Comparison of ENCODE assay signal across 1 cellular context in genomic region chr11:45899448-45900174, GRCh38.
TF ChIP-seq lines count a peak whose summit lies in the region.

No MANE protein-coding gene starts in this region.

TF ChIP-seq in HepG2, 621 proteins besides CTCF, POLR2A, EP300 and RAD21 (continued from another document and continues in another):
- no peak for TF ChIP-seq DZIP1 (CRISPR knock-in tag; IDR thresholded peaks at IDR 0.05)
- TF ChIP-seq FOSL2 (CRISPR knock-in tag; IDR thresholded peaks at IDR 0.05): peak; percentile 38; the same call in 1 of the 2 replicates
- TF ChIP-seq ZNF10 (CRISPR knock-in tag; IDR thresholded peaks at IDR 0.05; ENCODE audit: borderline replicate concordance, low read depth): no peak
- peak; percentile 89 for TF ChIP-seq RFX1 (IDR thresholded peaks at IDR 0.05)
- no peak for TF ChIP-seq AHR (CRISPR knock-in tag; IDR thresholded peaks at IDR 0.05)
- TF ChIP-seq MIER3 (CRISPR knock-in tag; IDR thresholded peaks at IDR 0.05; ENCODE audit: borderline replicate concordance): no peak
- no peak for TF ChIP-seq HDAC2 (CRISPR knock-in tag; IDR thresholded peaks at IDR 0.05)
- no peak for TF ChIP-seq ZNF619 (CRISPR knock-in tag; IDR thresholded peaks at IDR 0.05)
- TF ChIP-seq ZNF546 (CRISPR knock-in tag; conservative IDR thresholded peaks at IDR 0.05): no peak
- TF ChIP-seq, protein P1, sequence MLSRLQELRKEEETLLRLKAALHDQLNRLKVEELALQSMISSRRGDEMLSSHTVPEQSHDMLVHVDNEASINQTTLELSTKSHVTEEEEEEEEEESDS (CRISPR knock-in tag; IDR thresholded peaks at IDR 0.05; ENCODE audit: borderline replicate concordance): 0 out of 2 replicates have a peak, but pooled peaks have one; percentile 33
- TF ChIP-seq DDIT3 (CRISPR knock-in tag; IDR thresholded peaks at IDR 0.05): no peak
- no peak for TF ChIP-seq ZNF572 (CRISPR knock-in tag; IDR thresholded peaks at IDR 0.05)
- no peak for TF ChIP-seq ZNF264 (CRISPR knock-in tag; IDR thresholded peaks at IDR 0.05)
- no peak for TF ChIP-seq ZNF747 (CRISPR knock-in tag; IDR thresholded peaks at IDR 0.05; ENCODE audit: borderline replicate concordance)
- TF ChIP-seq, protein P2, sequence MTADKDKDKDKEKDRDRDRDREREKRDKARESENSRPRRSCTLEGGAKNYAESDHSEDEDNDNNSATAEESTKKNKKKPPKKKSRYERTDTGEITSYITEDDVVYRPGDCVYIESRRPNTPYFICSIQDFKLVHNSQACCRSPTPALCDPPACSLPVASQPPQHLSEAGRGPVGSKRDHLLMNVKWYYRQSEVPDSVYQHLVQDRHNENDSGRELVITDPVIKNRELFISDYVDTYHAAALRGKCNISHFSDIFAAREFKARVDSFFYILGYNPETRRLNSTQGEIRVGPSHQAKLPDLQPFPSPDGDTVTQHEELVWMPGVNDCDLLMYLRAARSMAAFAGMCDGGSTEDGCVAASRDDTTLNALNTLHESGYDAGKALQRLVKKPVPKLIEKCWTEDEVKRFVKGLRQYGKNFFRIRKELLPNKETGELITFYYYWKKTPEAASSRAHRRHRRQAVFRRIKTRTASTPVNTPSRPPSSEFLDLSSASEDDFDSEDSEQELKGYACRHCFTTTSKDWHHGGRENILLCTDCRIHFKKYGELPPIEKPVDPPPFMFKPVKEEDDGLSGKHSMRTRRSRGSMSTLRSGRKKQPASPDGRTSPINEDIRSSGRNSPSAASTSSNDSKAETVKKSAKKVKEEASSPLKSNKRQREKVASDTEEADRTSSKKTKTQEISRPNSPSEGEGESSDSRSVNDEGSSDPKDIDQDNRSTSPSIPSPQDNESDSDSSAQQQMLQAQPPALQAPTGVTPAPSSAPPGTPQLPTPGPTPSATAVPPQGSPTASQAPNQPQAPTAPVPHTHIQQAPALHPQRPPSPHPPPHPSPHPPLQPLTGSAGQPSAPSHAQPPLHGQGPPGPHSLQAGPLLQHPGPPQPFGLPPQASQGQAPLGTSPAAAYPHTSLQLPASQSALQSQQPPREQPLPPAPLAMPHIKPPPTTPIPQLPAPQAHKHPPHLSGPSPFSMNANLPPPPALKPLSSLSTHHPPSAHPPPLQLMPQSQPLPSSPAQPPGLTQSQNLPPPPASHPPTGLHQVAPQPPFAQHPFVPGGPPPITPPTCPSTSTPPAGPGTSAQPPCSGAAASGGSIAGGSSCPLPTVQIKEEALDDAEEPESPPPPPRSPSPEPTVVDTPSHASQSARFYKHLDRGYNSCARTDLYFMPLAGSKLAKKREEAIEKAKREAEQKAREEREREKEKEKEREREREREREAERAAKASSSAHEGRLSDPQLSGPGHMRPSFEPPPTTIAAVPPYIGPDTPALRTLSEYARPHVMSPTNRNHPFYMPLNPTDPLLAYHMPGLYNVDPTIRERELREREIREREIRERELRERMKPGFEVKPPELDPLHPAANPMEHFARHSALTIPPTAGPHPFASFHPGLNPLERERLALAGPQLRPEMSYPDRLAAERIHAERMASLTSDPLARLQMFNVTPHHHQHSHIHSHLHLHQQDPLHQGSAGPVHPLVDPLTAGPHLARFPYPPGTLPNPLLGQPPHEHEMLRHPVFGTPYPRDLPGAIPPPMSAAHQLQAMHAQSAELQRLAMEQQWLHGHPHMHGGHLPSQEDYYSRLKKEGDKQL (CRISPR knock-in tag; IDR thresholded peaks at IDR 0.05; ENCODE audit: low read depth): no peak
- TF ChIP-seq MTF1 (CRISPR knock-in tag; IDR thresholded peaks at IDR 0.05): no peak
- no peak for TF ChIP-seq BRD4 (CRISPR knock-in tag; IDR thresholded peaks at IDR 0.05)
- TF ChIP-seq ZNF75D (CRISPR knock-in tag; IDR thresholded peaks at IDR 0.05; ENCODE audit: borderline replicate concordance): no peak
- TF ChIP-seq ARID2 (CRISPR knock-in tag; IDR thresholded peaks at IDR 0.05; ENCODE audit: borderline replicate concordance): no peak
- no peak for TF ChIP-seq ZNF383 (CRISPR knock-in tag; IDR thresholded peaks at IDR 0.05; ENCODE audit: borderline replicate concordance)
- 0 out of 2 replicates have a peak, but pooled peaks have one; percentile 37 for TF ChIP-seq ZNF547 (CRISPR knock-in tag; IDR thresholded peaks at IDR 0.05)
- TF ChIP-seq MXI1 (IDR thresholded peaks at IDR 0.05; ENCODE audit: borderline replicate concordance, low read depth, low read length): peak; percentile 79; the same call in 2 of the 3 replicates
- TF ChIP-seq CBFB (CRISPR knock-in tag; IDR thresholded peaks at IDR 0.05): no peak
- TF ChIP-seq, protein P3, sequence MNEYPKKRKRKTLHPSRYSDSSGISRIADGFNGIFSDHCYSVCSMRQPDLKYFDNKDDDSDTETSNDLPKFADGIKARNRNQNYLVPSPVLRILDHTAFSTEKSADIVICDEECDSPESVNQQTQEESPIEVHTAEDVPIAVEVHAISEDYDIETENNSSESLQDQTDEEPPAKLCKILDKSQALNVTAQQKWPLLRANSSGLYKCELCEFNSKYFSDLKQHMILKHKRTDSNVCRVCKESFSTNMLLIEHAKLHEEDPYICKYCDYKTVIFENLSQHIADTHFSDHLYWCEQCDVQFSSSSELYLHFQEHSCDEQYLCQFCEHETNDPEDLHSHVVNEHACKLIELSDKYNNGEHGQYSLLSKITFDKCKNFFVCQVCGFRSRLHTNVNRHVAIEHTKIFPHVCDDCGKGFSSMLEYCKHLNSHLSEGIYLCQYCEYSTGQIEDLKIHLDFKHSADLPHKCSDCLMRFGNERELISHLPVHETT (CRISPR knock-in tag; conservative IDR thresholded peaks at IDR 0.05): no peak
- TF ChIP-seq ATF3 (CRISPR knock-in tag; IDR thresholded peaks at IDR 0.05): peak; percentile 75
- no peak for TF ChIP-seq SOX6 (IDR thresholded peaks at IDR 0.05)
- TF ChIP-seq SOX6 (CRISPR knock-in tag; IDR thresholded peaks at IDR 0.05): no peak
- TF ChIP-seq ZBTB49 (CRISPR knock-in tag; IDR thresholded peaks at IDR 0.05; ENCODE audit: borderline replicate concordance): no peak
- no peak for TF ChIP-seq MAZ (IDR thresholded peaks at IDR 0.05; ENCODE audit: borderline replicate concordance, low read depth, low read length)
- 0 out of 2 replicates have a peak, but pooled peaks have one; percentile 8 for TF ChIP-seq MAZ (CRISPR knock-in tag; IDR thresholded peaks at IDR 0.05; ENCODE audit: low read depth)
- TF ChIP-seq, protein P4, sequence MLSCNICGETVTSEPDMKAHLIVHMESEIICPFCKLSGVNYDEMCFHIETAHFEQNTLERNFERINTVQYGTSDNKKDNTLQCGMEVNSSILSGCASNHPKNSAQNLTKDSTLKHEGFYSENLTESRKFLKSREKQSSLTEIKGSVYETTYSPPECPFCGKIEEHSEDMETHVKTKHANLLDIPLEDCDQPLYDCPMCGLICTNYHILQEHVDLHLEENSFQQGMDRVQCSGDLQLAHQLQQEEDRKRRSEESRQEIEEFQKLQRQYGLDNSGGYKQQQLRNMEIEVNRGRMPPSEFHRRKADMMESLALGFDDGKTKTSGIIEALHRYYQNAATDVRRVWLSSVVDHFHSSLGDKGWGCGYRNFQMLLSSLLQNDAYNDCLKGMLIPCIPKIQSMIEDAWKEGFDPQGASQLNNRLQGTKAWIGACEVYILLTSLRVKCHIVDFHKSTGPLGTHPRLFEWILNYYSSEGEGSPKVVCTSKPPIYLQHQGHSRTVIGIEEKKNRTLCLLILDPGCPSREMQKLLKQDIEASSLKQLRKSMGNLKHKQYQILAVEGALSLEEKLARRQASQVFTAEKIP (CRISPR knock-in tag; IDR thresholded peaks at IDR 0.05; ENCODE audit: borderline replicate concordance): no peak
- no peak for TF ChIP-seq ESRRA (CRISPR knock-in tag; IDR thresholded peaks at IDR 0.05; ENCODE audit: low read depth)
- TF ChIP-seq ZFP91 (CRISPR knock-in tag; IDR thresholded peaks at IDR 0.05; ENCODE audit: borderline replicate concordance): peak; percentile 64; the same call in 1 of the 2 replicates
- TF ChIP-seq NFE2 (CRISPR knock-in tag; IDR thresholded peaks at IDR 0.05): no peak
- TF ChIP-seq ZSCAN20 (CRISPR knock-in tag; IDR thresholded peaks at IDR 0.05; ENCODE audit: borderline replicate concordance): no peak
- TF ChIP-seq RFX3 (CRISPR knock-in tag; IDR thresholded peaks at IDR 0.05): peak; percentile 93
- TF ChIP-seq IKZF1 (IDR thresholded peaks at IDR 0.05): no peak
- TF ChIP-seq HMG20A (CRISPR knock-in tag; IDR thresholded peaks at IDR 0.05; ENCODE audit: borderline replicate concordance): no peak
- TF ChIP-seq, protein P5, sequence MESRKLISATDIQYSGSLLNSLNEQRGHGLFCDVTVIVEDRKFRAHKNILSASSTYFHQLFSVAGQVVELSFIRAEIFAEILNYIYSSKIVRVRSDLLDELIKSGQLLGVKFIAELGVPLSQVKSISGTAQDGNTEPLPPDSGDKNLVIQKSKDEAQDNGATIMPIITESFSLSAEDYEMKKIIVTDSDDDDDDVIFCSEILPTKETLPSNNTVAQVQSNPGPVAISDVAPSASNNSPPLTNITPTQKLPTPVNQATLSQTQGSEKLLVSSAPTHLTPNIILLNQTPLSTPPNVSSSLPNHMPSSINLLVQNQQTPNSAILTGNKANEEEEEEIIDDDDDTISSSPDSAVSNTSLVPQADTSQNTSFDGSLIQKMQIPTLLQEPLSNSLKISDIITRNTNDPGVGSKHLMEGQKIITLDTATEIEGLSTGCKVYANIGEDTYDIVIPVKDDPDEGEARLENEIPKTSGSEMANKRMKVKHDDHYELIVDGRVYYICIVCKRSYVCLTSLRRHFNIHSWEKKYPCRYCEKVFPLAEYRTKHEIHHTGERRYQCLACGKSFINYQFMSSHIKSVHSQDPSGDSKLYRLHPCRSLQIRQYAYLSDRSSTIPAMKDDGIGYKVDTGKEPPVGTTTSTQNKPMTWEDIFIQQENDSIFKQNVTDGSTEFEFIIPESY (CRISPR knock-in tag; IDR thresholded peaks at IDR 0.05): no peak
- TF ChIP-seq ZBTB38 (CRISPR knock-in tag; IDR thresholded peaks at IDR 0.05): no peak
- no peak for TF ChIP-seq SMARCE1 (IDR thresholded peaks at IDR 0.05; ENCODE audit: borderline replicate concordance)
- no peak for TF ChIP-seq GATA4 (IDR thresholded peaks at IDR 0.05; ENCODE audit: borderline replicate concordance, low read depth)
- no peak for TF ChIP-seq CREB1 (IDR thresholded peaks at IDR 0.05)
- TF ChIP-seq CREB1 (CRISPR knock-in tag; IDR thresholded peaks at IDR 0.05): no peak
- TF ChIP-seq ARNT2 (CRISPR knock-in tag; IDR thresholded peaks at IDR 0.05; ENCODE audit: low read depth): 0 out of 2 replicates have a peak, but pooled peaks have one; percentile 36
- TF ChIP-seq SP140L (CRISPR knock-in tag; IDR thresholded peaks at IDR 0.05; ENCODE audit: borderline replicate concordance): no peak
- no peak for TF ChIP-seq ZNF143 (CRISPR knock-in tag; IDR thresholded peaks at IDR 0.05)
